ENCODE assay signal across 9 cellular contexts in the genomic region with DNA sequence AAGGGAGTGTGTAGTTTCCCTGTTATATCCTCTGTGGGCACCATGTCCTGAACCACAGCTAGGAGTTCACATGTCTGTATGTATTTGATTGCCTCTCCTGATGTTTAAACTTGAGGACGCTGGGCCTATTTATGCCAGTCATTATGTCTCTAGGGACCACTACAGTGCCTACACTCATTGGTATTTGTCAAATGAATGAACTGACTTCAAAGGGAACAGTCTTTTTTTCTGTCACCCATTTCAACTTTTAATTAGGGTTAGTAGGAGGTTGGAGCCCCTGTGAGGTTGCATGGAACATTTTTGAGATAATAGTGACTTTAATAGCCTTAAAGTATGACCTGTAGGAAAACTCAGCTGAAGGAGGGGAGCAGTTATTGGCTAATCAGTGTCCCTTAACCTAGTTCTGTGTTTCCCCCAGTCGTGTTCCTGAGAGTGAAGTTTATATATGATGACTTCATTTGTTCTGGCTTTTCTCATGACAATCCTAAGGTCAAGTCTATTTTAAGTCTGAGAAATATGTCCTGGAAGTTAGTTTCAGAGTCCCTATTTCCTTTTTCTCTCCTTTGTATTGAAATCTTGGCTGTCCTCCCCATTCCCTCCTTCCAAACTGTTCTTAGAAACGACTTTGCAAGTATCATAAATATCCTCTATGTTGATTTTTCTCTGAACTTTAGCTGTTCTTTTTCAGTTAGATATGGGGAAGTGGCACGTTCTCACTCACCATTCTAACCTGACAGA. TPM values are rescaled to one million over a fixed set of nuclear protein-coding genes. Genes with fewer than 3 reads are reported as not detected.
A peak's percentile ranks its signal among the peaks of the same experiment; 100 is the strongest.
DNase-seq lines count a peak whose midpoint lies in the region; ATAC-seq and TF ChIP-seq lines count a peak whose summit lies in the region.
"Had no signal": no experiment of that assay in that cellular context is flagged by ENCODE, and none has a peak within 500 bp of the region (broad histone marks: within the 10 kb centered on the region; RNA-seq: fewer than 3 reads in every experiment).

No MANE protein-coding gene starts in this region.

- no peaks in the 10 kb centered on the region for H3K9me2 ChIP-seq in PC-9 (ENCODE audit: insufficient read depth)

- H3K4me3 Mint-ChIP-seq in type B pancreatic cell, result no peak overlapping the region

- no peak overlapping the region for H2AFZ ChIP-seq in PC-9

- no peak for TF ChIP-seq POLR2A in right lobe of liver (IDR thresholded peaks at IDR 0.05)

- no peak for TF ChIP-seq CTCF in ascending aorta (IDR thresholded peaks at IDR 0.05)
- TF ChIP-seq CTCF in right lobe of liver (IDR thresholded peaks at IDR 0.05), result peak in 1 of 4 donors; percentile 41
- TF ChIP-seq CTCF in type B pancreatic cell (conservative IDR thresholded peaks at IDR 0.05), result peak; percentile 67
- no peak for TF ChIP-seq CTCF in PC-9 (conservative IDR thresholded peaks at IDR 0.05)

- no peak overlapping the region for H3K4me2 ChIP-seq in PC-9

- DNase-seq in NCI-H2107 treated with DMSO at 0.1 percent for 48 hours (lab: John Stamatoyannopoulos, UW; ENCODE audit: unreplicated experiment) (peak; percentile 43), NCI-H2107 (lab: John Stamatoyannopoulos, UW) (no peak), ascending aorta (ENCODE audit: low spot score in 2 of 2) (no peak), right lobe of liver (no peak), type B pancreatic cell (ENCODE audit: extremely low spot score, unreplicated experiment) (no peak), NCI-H146 (lab: John Stamatoyannopoulos, UW) (no peak), C1 segment of cervical spinal cord (lab: John Stamatoyannopoulos, UW) (no peak), PC-9 (no peak)

- H3K4me3 ChIP-seq in ascending aorta (no peak overlapping the region), right lobe of liver (no peak overlapping the region), PC-9 (no peak overlapping the region)
- H3K4me3 ChIP-seq: SK-N-MC had no signal

- intact Hi-C loops in ascending aorta (cut with DNase I), result loop anchor here (2.0 kb wide), 1 partner anchor 30 kb away; the partner anchor contains the start of gene PDE8A
- intact Hi-C loops in right lobe of liver (cut with DNase I), result no loop called here
- intact Hi-C loops in PC-9 (cut with micrococcal nuclease; ENCODE audit: unreplicated experiment), result no loop called here

- peaks cover 4% of the 10 kb centered on the region; the same call in 1 of the 2 replicates for H4K20me1 ChIP-seq in PC-9 (ENCODE audit: insufficient read depth)

- H3K9me3 Mint-ChIP-seq in type B pancreatic cell, result peaks cover 4% of the 10 kb centered on the region

- peak overlapping the region; percentile 60 for H3K27ac Mint-ChIP-seq in type B pancreatic cell

- peaks cover 5 to 33% of the 10 kb centered on the region in 2 donors for H3K4me1 ChIP-seq in ascending aorta
- H3K4me1 ChIP-seq in right lobe of liver, result peaks cover 0 to 57% (median 22%) of the 10 kb centered on the region in 4 donors
- no peaks in the 10 kb centered on the region; the same call in 1 of the 2 replicates for H3K4me1 ChIP-seq in PC-9 (replicated peaks; ENCODE audit: insufficient read depth)

- no peaks in the 10 kb centered on the region; the same call in 1 of the 2 replicates for H3F3A ChIP-seq in PC-9 (ENCODE audit: insufficient read depth, low read depth)

- H3K27ac ChIP-seq in ascending aorta (peak overlapping the region; percentile 79 to 89), right lobe of liver (peak overlapping the region; percentile 51 to 78 (median 64)), PC-9 (no peak overlapping the region)
- H3K27ac ChIP-seq: SK-N-MC had no signal

- CTCF ChIA-PET in PC-9 (lab: Charles Lee), result no interaction called here

- H3K79me2 ChIP-seq in PC-9 (ENCODE audit: low read depth), result peaks cover 82% of the 10 kb centered on the region

- peaks cover 39% of the 10 kb centered on the region for H3K4me1 Mint-ChIP-seq in type B pancreatic cell (ENCODE audit: unreplicated experiment)

- no TSS peak for BruUV-seq in PC-9 (replicated peaks; lab: Mats Ljungman, UMichigan)

- WGBS in right lobe of liver (ENCODE audit: insufficient coverage, low coverage, low lambda C conversion rate, missing lambda C conversion rate), result 6% methylated on average over 4 of the region's 4 CpGs

- no peaks in the 10 kb centered on the region for H3K27me3 Mint-ChIP-seq in type B pancreatic cell

- POLR2A ChIA-PET in PC-9 (lab: Charles Lee; ENCODE audit: unreplicated experiment), result no interaction called here

- peak; percentile 20 to 74 (median 46) for ATAC-seq in right lobe of liver

- H3K36me3 Mint-ChIP-seq in type B pancreatic cell, result peaks cover 4% of the 10 kb centered on the region

- H3K36me3 ChIP-seq in ascending aorta (no peaks in the 10 kb centered on the region), right lobe of liver (no peaks in the 10 kb centered on the region), PC-9 (ENCODE audit: low read depth) (no peaks in the 10 kb centered on the region)

- no peaks in the 10 kb centered on the region for H3K9me3 ChIP-seq in ascending aorta
- H3K9me3 ChIP-seq in right lobe of liver, result no peaks in the 10 kb centered on the region
- H3K9me3 ChIP-seq in PC-9 (ENCODE audit: insufficient read depth, low read depth), result 0 out of 2 replicates have a peak, but pooled peaks cover 4% of the 10 kb centered on the region

- H3K27me3 ChIP-seq in ascending aorta, result no peaks in the 10 kb centered on the region
- no peaks in the 10 kb centered on the region for H3K27me3 ChIP-seq in right lobe of liver
- no peaks in the 10 kb centered on the region for H3K27me3 ChIP-seq in PC-9 (ENCODE audit: insufficient read depth, low read depth)

RNA-seq across cellular contexts. Expression of gene PDE8A, which starts 29.0 kb away (rescaled TPM):
- 22.9 TPM for total RNA-seq in ascending aorta
- total RNA-seq in right lobe of liver, result 10 to 100 TPM; 32.7 to 40.5 (median 37.4) TPM
- total RNA-seq in type B pancreatic cell (ENCODE audit: low replicate concordance), result 22.8 and 41.8 TPM in 2 replicates
- total RNA-seq in PC-9 (2021), result 38.8 and 47.3 TPM in 2 replicates
